In genomic region chr3:122810706-122811105, GRCh38 we compare ENCODE assay signal across 14 cellular contexts.
DNase-seq lines count a peak whose midpoint lies in the region; ATAC-seq and TF ChIP-seq lines count a peak whose summit lies in the region.
"Had no signal": no experiment of that assay in that cellular context is flagged by ENCODE, and none has a peak within 500 bp of the region (broad histone marks: within the 10 kb centered on the region; RNA-seq: fewer than 3 reads in every experiment).

No MANE protein-coding gene starts in this region.

- DNase-seq in SHP77 treated with DMSO at 0.1 percent for 48 hours (lab: John Stamatoyannopoulos, UW) (peak; percentile 1), SHP77 (lab: John Stamatoyannopoulos, UW) (no peak), NCI-H69 (lab: John Stamatoyannopoulos, UW) (peak; percentile 4), iris pigment epithelial cell (ENCODE audit: low read depth) (peak; percentile 37), WERI-Rb-1 (no peak)
- DNase-seq: C1 segment of cervical spinal cord; CD4-positive, alpha-beta memory T cell; COR-L47; DMS153; GF-D8; KBM-7 had no signal

- no peak overlapping the region for H3K27ac ChIP-seq in WERI-Rb-1

- H3K9me3 ChIP-seq in WERI-Rb-1 (ENCODE audit: severe bottlenecking), result no peaks in the 10 kb centered on the region

- no peak for ATAC-seq in HG02852 (IDR thresholded peaks at IDR 0.05; ENCODE audit: unreplicated experiment)
- ATAC-seq in HG02623 (IDR thresholded peaks at IDR 0.05; ENCODE audit: unreplicated experiment), result no peak
- ATAC-seq: HCT116 had no signal

- H3K4me3 ChIP-seq in WERI-Rb-1 (ENCODE audit: low read depth, low read length), result no peak overlapping the region

- no peak for TF ChIP-seq CTCF in WERI-Rb-1 (IDR thresholded peaks at IDR 0.05; ENCODE audit: low read depth, low read length)

- no peaks in the 10 kb centered on the region for H3K36me3 ChIP-seq in WERI-Rb-1

- no peaks in the 10 kb centered on the region for H3K27me3 ChIP-seq in WERI-Rb-1 (ENCODE audit: insufficient read depth, low read depth, severe bottlenecking)

Comparison
In these comparisons a context has a peak if more than half of its experiments do, and no peak if none do; other contexts are left out.
1. DNase-seq: peak in SHP77 treated with DMSO at 0.1 percent for 48 hours (single experiment), NCI-H69 (single experiment) and iris pigment epithelial cell (single experiment); none in SHP77 (0 of 2) and WERI-Rb-1 (single experiment).